In the genomic region with DNA sequence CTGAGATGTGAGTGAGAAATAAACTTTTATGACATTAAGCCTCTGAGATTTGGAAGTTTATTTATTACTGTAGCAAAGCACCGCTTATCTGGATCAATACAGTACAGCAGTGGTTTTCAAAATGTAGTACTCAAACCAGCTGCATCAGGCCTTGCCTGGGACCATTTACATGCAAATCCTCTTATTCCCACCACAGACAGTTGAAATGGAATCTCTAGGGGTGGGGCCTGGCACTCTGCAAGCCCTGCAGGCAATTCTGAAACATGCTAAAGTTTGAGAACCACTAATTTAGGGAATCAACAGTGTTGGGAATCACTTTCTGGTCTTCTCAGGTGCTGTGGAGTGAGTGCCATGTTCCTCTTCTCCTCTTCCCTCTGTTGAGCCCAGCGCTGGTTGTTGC, we compare ENCODE assay signal across 25 cellular contexts.
DNase-seq lines count a peak whose midpoint lies in the region; ATAC-seq, FAIRE-seq and TF ChIP-seq lines count a peak whose summit lies in the region.
"Had no signal": no experiment of that assay in that cellular context is flagged by ENCODE, and none has a peak within 500 bp of the region (broad histone marks: within the 10 kb centered on the region; RNA-seq: fewer than 3 reads in every experiment).

No MANE protein-coding gene starts in this region.

- H3K79me2 ChIP-seq in H1 (ENCODE audit: control insufficient read depth in 1 of 2, insufficient read depth in 2 of 2, low read length in 2 of 2) = no peaks in the 10 kb centered on the region

- H3K9me3 ChIP-seq in H1 (ENCODE audit: insufficient read depth in 2 of 2, low read depth in 1 of 2, low read length in 1 of 2) (no peaks in the 10 kb centered on the region), neuronal stem cell (replicated peaks in 1 of 2; ENCODE audit: control insufficient read depth in 2 of 2, insufficient read depth in 1 of 2, low read depth in 1 of 2, low read length in 2 of 2) (no peaks in the 10 kb centered on the region), BE2C (no peaks in the 10 kb centered on the region)
- H3K9me3 ChIP-seq: BLaER1 treated with 17β-estradiol and CSF1 and Interleukin-3, amounts not matched to agents 10 nM and 100 nM; Caco-2; MG63; SK-N-SH had no signal

- H3K36me3 ChIP-seq in H1 (ENCODE audit: control insufficient read depth in 2 of 4, insufficient read depth in 4 of 4, low read length in 3 of 4) = no peaks in the 10 kb centered on the region
- H3K36me3 ChIP-seq in neuronal stem cell (replicated peaks in 1 of 2; ENCODE audit: control insufficient read depth in 2 of 2, insufficient read depth in 2 of 2, low read length in 2 of 2) = no peaks in the 10 kb centered on the region
- no peaks in the 10 kb centered on the region for H3K36me3 ChIP-seq in BE2C
- H3K36me3 ChIP-seq: BLaER1 treated with 17β-estradiol and CSF1 and Interleukin-3, amounts not matched to agents 10 nM and 100 nM; MG63 had no signal

- H3K4me1 ChIP-seq in H1 (replicated peaks in 1 of 4; ENCODE audit: control insufficient read depth in 3 of 4, insufficient read depth in 4 of 4, low read length in 3 of 4) = peaks cover 0 to 7% (median 3%) of the 10 kb centered on the region in 4 experiments; a peak in 5 of 7 replicates
- H3K4me1 ChIP-seq in neuronal stem cell (ENCODE audit: control insufficient read depth in 2 of 2, insufficient read depth in 1 of 2, low read depth in 1 of 2, low read length in 2 of 2) = no peaks in the 10 kb centered on the region
- no peaks in the 10 kb centered on the region for H3K4me1 ChIP-seq in BE2C
- H3K4me1 ChIP-seq: BLaER1 treated with 17β-estradiol and CSF1 and Interleukin-3, amounts not matched to agents 10 nM and 100 nM; Caco-2 had no signal

- no peaks in the 10 kb centered on the region for H3K27me3 ChIP-seq in H1 (replicated peaks in 1 of 4; ENCODE audit: control insufficient read depth in 3 of 4, extremely low read depth in 1 of 4, insufficient read depth in 3 of 4, low read length in 3 of 4)
- no peaks in the 10 kb centered on the region for H3K27me3 ChIP-seq in neuronal stem cell (ENCODE audit: control insufficient read depth in 3 of 3, insufficient read depth in 3 of 3, low read depth in 1 of 3, low read length in 3 of 3)
- H3K27me3 ChIP-seq in BE2C = no peaks in the 10 kb centered on the region
- H3K27me3 ChIP-seq: BLaER1 treated with 17β-estradiol and CSF1 and Interleukin-3, amounts not matched to agents 10 nM and 100 nM; MG63 had no signal

- H4K8ac ChIP-seq in H1 (ENCODE audit: extremely low read depth, insufficient read depth, low read length) = no peak overlapping the region; the same call in 1 of the 2 replicates
- H4K8ac ChIP-seq in neuronal stem cell (ENCODE audit: low read depth, low read length) = no peak overlapping the region

- H3K9ac ChIP-seq in H1 (replicated peaks in 1 of 4; ENCODE audit: extremely low read depth in 1 of 4, low read depth in 3 of 4, low read length in 3 of 4) (no peak overlapping the region), neuronal stem cell (ENCODE audit: low read depth, low read length, poor library complexity) (no peak overlapping the region)
- H3K9ac ChIP-seq: BLaER1 treated with 17β-estradiol and CSF1 and Interleukin-3, amounts not matched to agents 10 nM and 100 nM; SK-N-SH had no signal

- H3K14ac ChIP-seq in H1 (ENCODE audit: insufficient read length) (no peak overlapping the region), neuronal stem cell (ENCODE audit: low read length) (no peak overlapping the region)

- 71% methylated on average over 2 of the region's 2 CpGs; no CpG with 5 or more reads in 1 of the 2 experiments for WGBS in H1 (ENCODE audit: extremely low coverage in 1 of 2, insufficient coverage in 1 of 2, insufficient read length in 1 of 2, insufficient replicate concordance in 2 of 2, low coverage in 1 of 2, low lambda C conversion rate in 2 of 2, missing lambda C conversion rate in 1 of 2), 2 experiments
- WGBS in neuronal stem cell (ENCODE audit: extremely low coverage in 2 of 2, insufficient read length in 2 of 2, insufficient replicate concordance in 1 of 2), 2 donors = no CpG with 5 or more reads among the region's 2 CpGs

- H4K5ac ChIP-seq in H1 (ENCODE audit: insufficient read length, low read depth, low read length) = no peak overlapping the region

- H2AK5ac ChIP-seq in H1 (ENCODE audit: low read depth, low read length) (no peak overlapping the region), neuronal stem cell (ENCODE audit: low read depth, low read length) (no peak overlapping the region)

- H3K23ac ChIP-seq in H1 (ENCODE audit: insufficient read length) (no peak overlapping the region), neuronal stem cell (ENCODE audit: low read depth, low read length, poor library complexity) (no peak overlapping the region)

- H2BK20ac ChIP-seq in H1 (ENCODE audit: low read length) = peak overlapping the region; percentile 40; the same call in 1 of the 2 replicates

- H3K79me1 ChIP-seq in H1 (ENCODE audit: low read depth, low read length) (no peaks in the 10 kb centered on the region), neuronal stem cell (ENCODE audit: low read depth, low read length) (no peaks in the 10 kb centered on the region)

- no peak overlapping the region for H3K27ac ChIP-seq in H1 (ENCODE audit: low read depth, low read length)
- H3K27ac ChIP-seq in neuronal stem cell (replicated peaks; ENCODE audit: low read length) = no peak overlapping the region
- H3K27ac ChIP-seq: BLaER1 treated with 17β-estradiol and CSF1 and Interleukin-3, amounts not matched to agents 10 nM and 100 nM had no signal

- CTCF ChIA-PET in H1 (lab: Charles Lee; ENCODE audit: partially characterized antibody) = interaction anchor here (0.8 kb wide), 1 partner anchor 46 kb away, joined by 3 read pairs; no protein-coding TSS in a partner anchor

- H4K91ac ChIP-seq in H1 (replicated peaks; ENCODE audit: insufficient read length, low read length) = no peak overlapping the region
- H4K91ac ChIP-seq in neuronal stem cell (ENCODE audit: low read depth, low read length, poor library complexity) = no peak overlapping the region

- H2BK12ac ChIP-seq in H1 (ENCODE audit: low read depth, low read length) = no peak overlapping the region
- no peak overlapping the region for H2BK12ac ChIP-seq in neuronal stem cell (ENCODE audit: low read length)

- H2BK120ac ChIP-seq in H1 (replicated peaks; ENCODE audit: low read depth, low read length) (peak overlapping the region; percentile 24), neuronal stem cell (ENCODE audit: low read depth, low read length) (no peak overlapping the region)

- H3K56ac ChIP-seq in H1 (replicated peaks; ENCODE audit: insufficient read length, low read depth, low read length) = no peak overlapping the region

- no peak overlapping the region for H2BK15ac ChIP-seq in H1 (ENCODE audit: low read length)
- H2BK15ac ChIP-seq in neuronal stem cell (ENCODE audit: low read length) = no peak overlapping the region

- POLR2A ChIA-PET in H1 (lab: Charles Lee; ENCODE audit: partially characterized antibody) = no interaction called here

- ATAC-seq in omental fat pad (ENCODE audit: low FRiP score) = no peak
- ATAC-seq: PC-3 had no signal

- no peaks in the 10 kb centered on the region for H4K20me1 ChIP-seq in H1 (replicated peaks in 1 of 2; ENCODE audit: control insufficient read depth in 1 of 2, insufficient read depth in 2 of 2, low read length in 2 of 2)
- H4K20me1 ChIP-seq: BLaER1 treated with 17β-estradiol and CSF1 and Interleukin-3, amounts not matched to agents 10 nM and 100 nM had no signal

- H3K18ac ChIP-seq in H1 (ENCODE audit: extremely low read depth, low read length) = no peak overlapping the region
- no peak overlapping the region for H3K18ac ChIP-seq in neuronal stem cell (ENCODE audit: low read length)

- no peak for TF ChIP-seq POLR2A in H1 (IDR thresholded peaks at IDR 0.05; ENCODE audit: control extremely low read depth in 1 of 2, low read depth in 2 of 2, low read length in 2 of 2)

- H3K4me3 ChIP-seq in H1 (ENCODE audit: extremely low read depth in 1 of 4, insufficient read depth in 2 of 4, low read depth in 3 of 4, low read length in 4 of 4) (no peak overlapping the region), neuronal stem cell (ENCODE audit: low read length in 2 of 2) (no peak overlapping the region), BE2C (ENCODE audit: low read depth, low read length) (no peak overlapping the region)
- H3K4me3 ChIP-seq: BLaER1 treated with 17β-estradiol and CSF1 and Interleukin-3, amounts not matched to agents 10 nM and 100 nM; MG63 had no signal

- FAIRE-seq in H1 (lab: Jason Lieb, UNC) (no peak), urothelium cell line (lab: Jason Lieb, UNC) (no peak)
- FAIRE-seq: A204.1, GM12891 had no signal

- H3K4ac ChIP-seq in H1 (replicated peaks; ENCODE audit: insufficient read length, low read depth, low read length) (no peak overlapping the region), neuronal stem cell (ENCODE audit: low read length) (no peak overlapping the region)

- peak overlapping the region; percentile 92 for H2AFZ ChIP-seq in H1 (ENCODE audit: low read length)
- peak overlapping the region; percentile 3 for H2AFZ ChIP-seq in neuronal stem cell (ENCODE audit: low read length)

- H2BK5ac ChIP-seq in H1 (ENCODE audit: low read depth, low read length) (no peak overlapping the region), neuronal stem cell (ENCODE audit: low read length) (no peak overlapping the region)

- no peaks in the 10 kb centered on the region for H3K23me2 ChIP-seq in H1 (ENCODE audit: low read depth, low read length)

- TF ChIP-seq EP300 in H1 (IDR thresholded peaks at IDR 0.05; ENCODE audit: borderline replicate concordance in 1 of 2, low read depth in 2 of 2, low read length in 2 of 2) = no peak

- no peak for TF ChIP-seq RAD21 in H1 (IDR thresholded peaks at IDR 0.05 in 1 of 2, conservative IDR thresholded peaks at IDR 0.05 in 1 of 2; ENCODE audit: low read depth in 2 of 2, low read length in 2 of 2)

- TF ChIP-seq CTCF in H1 (IDR thresholded peaks at IDR 0.05; ENCODE audit: control extremely low read depth in 1 of 3, insufficient read depth in 1 of 3, low read depth in 1 of 3, low read length in 3 of 3) (no peak), omental fat pad (IDR thresholded peaks at IDR 0.05) (no peak), BE2C (IDR thresholded peaks at IDR 0.05; ENCODE audit: low read depth, low read length) (no peak)

- DNase-seq in ELF-1 (ENCODE audit: low read depth, low spot score) = peak; percentile 50
- peak; percentile 13 for DNase-seq in NCI-H526 treated with DMSO at 0.1 percent for 48 hours (lab: John Stamatoyannopoulos, UW)
- DNase-seq in H1 (ENCODE audit: low read depth in 1 of 2, low spot score in 2 of 2) = no peak
- no peak for DNase-seq in neuronal stem cell (ENCODE audit: low spot score)
- DNase-seq in urothelium cell line (ENCODE audit: low spot score) = no peak
- DNase-seq in omental fat pad (ENCODE audit: low spot score) = no peak
- DNase-seq in BE2C = no peak
- DNase-seq: Caco-2; CD4-positive, alpha-beta T cell; GF-D8; H9; HFFc6; IMR-90; KG1; MG63; NCI-H2029; NCI-H2171; NCI-H226; NCI-H510A; PC-3; SK-N-SH; SW 1271 had no signal

- H3K4me2 ChIP-seq in H1 (ENCODE audit: insufficient read depth in 1 of 2, low read depth in 2 of 2, low read length in 2 of 2) = peak overlapping the region; percentile 16 to 20; a peak in 2 of 4 replicates
- no peak overlapping the region for H3K4me2 ChIP-seq in neuronal stem cell (ENCODE audit: insufficient read depth, low read length, poor library complexity, severe bottlenecking)
- H3K4me2 ChIP-seq: BLaER1 treated with 17β-estradiol and CSF1 and Interleukin-3, amounts not matched to agents 10 nM and 100 nM; SK-N-SH had no signal

TF ChIP-seq in H1, 55 proteins besides CTCF, POLR2A, EP300 and RAD21 (continues in another document):
- no peak for TF ChIP-seq RBBP5 (IDR thresholded peaks at IDR 0.05; ENCODE audit: borderline replicate concordance, low read depth, low read length)

Comparison
In these comparisons a context has a peak if more than half of its experiments do, and no peak if none do; other contexts are left out.
1. DNase-seq: peak in ELF-1 (single experiment) and NCI-H526 treated with DMSO at 0.1 percent for 48 hours (single experiment); none in H1 (0 of 2), neuronal stem cell (single experiment), urothelium cell line (single experiment), omental fat pad (single experiment) and BE2C (single experiment).